ENCODE assay signal across 8 cellular contexts in the genomic region with DNA sequence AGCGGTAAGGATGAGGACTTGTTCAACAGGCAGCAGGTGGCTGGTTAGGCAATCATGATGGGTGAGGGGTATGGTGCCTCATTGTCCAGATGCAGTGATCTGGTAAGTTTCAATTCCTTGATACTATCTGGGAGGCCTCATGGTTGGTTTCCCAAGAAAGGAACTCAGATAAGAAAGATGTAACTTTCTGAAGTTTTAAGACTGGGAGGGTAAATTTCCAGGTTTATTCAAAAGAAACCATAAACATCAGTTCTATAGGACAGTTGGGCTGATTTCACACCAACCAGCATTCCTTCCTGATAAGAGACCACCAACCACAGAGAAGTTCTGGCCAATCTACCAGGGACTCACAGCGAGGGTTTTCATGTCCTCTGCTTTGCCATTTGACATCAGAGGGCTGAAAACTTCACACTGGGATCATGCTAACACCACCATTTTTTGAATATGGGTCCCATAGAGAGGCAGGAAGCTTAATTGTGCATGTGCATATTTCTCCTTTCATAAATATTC. TPM values are rescaled to one million over a fixed set of nuclear protein-coding genes. Genes with fewer than 3 reads are reported as not detected.
A peak's percentile ranks its signal among the peaks of the same experiment; 100 is the strongest.
DNase-seq lines count a peak whose midpoint lies in the region; ATAC-seq, FAIRE-seq and TF ChIP-seq lines count a peak whose summit lies in the region.

No MANE protein-coding gene starts in this region.

- H3K79me2 ChIP-seq in keratinocyte (ENCODE audit: control insufficient read depth, insufficient read depth, low read length) = peaks cover 24% of the 10 kb centered on the region

- CTCF ChIA-PET in activated CD8-positive, alpha-beta memory T cell treated with anti-CD3 and anti-CD28 coated beads, Interleukin-2, amount 10 ng/mL, durations not matched to agents 7 days and 5 days (lab: Charles Lee) = interaction anchor here (0.9 to 2.2 kb wide), 3 partner anchors 49 to 463 kb away, joined by 3 to 12 read pairs (median 5); partner anchors contain the start of gene WDR41

- H3K9me3 ChIP-seq in keratinocyte (ENCODE audit: control insufficient read depth, low read depth, low read length) = no peaks in the 10 kb centered on the region

- H3K36me3 ChIP-seq in keratinocyte (ENCODE audit: control insufficient read depth in 2 of 2, extremely low read depth in 1 of 2, insufficient read depth in 2 of 2, low read length in 2 of 2) = no peaks in the 10 kb centered on the region

- H3K9me1 ChIP-seq in keratinocyte (ENCODE audit: control insufficient read depth, extremely low read depth, insufficient read depth, low read length) = no peaks in the 10 kb centered on the region

- TF ChIP-seq CTCF in keratinocyte (optimal IDR thresholded peaks at IDR 0.05 in 1 of 3, IDR thresholded peaks at IDR 0.05 in 1 of 3, conservative IDR thresholded peaks at IDR 0.05 in 1 of 3; ENCODE audit: extremely low read depth in 1 of 3, insufficient read depth in 2 of 3, low read length in 3 of 3) = no peak

- H4K20me1 ChIP-seq in keratinocyte (ENCODE audit: control insufficient read depth, extremely low read depth, insufficient read depth, low read length) = no peaks in the 10 kb centered on the region

- H2AFZ ChIP-seq in keratinocyte (ENCODE audit: control insufficient read depth, low read length) = peak overlapping the region; percentile 95

- peak; percentile 43 for FAIRE-seq in keratinocyte (lab: Jason Lieb, UNC)

- H3K27me3 ChIP-seq in keratinocyte (ENCODE audit: control insufficient read depth, extremely low read depth, insufficient read depth, low read length) = peaks cover 1% of the 10 kb centered on the region

- intact Hi-C loops in activated T-helper 1 cell treated with anti-CD3 and anti-CD28 coated beads, Interleukin-12 subunit alpha, Interleukin-12 subunit beta, Interleukin-2, Interleukin-4 antibody, amounts not matched to agents 30 ng/mL and 10 ng/mL and 1 ng/mL, durations not matched to agents 14 hours and 24 hours and 36 hours (cut with micrococcal nuclease) = no loop called here

- H3K27ac Mint-ChIP-seq in activated CD8-positive, alpha-beta memory T cell treated with anti-CD3 and anti-CD28 coated beads, Interleukin-2, amount 10 ng/mL, durations not matched to agents 7 days and 5 days = peak overlapping the region; percentile 95
- H3K27ac Mint-ChIP-seq in activated T-helper 1 cell treated with anti-CD3 and anti-CD28 coated beads, Interleukin-12 subunit alpha, Interleukin-12 subunit beta, Interleukin-2, Interleukin-4 antibody, amounts not matched to agents 30 ng/mL and 10 ng/mL and 1 ng/mL, durations not matched to agents 14 hours and 24 hours and 36 hours = peak overlapping the region; percentile 86

- no peak for DNase-seq in activated CD8-positive, alpha-beta memory T cell treated with anti-CD3 and anti-CD28 coated beads, Interleukin-2, amount 10 ng/mL, durations not matched to agents 7 days and 5 days
- DNase-seq in activated CD8-positive, alpha-beta memory T cell treated with anti-CD3 and anti-CD28 coated beads, Interleukin-2, amount 50 U/mL, for 48 hours = no peak
- no peak for DNase-seq in activated T-helper 1 cell treated with anti-CD3 and anti-CD28 coated beads, Interleukin-12 subunit alpha, Interleukin-12 subunit beta, Interleukin-2, Interleukin-4 antibody, amounts not matched to agents 30 ng/mL and 10 ng/mL and 1 ng/mL, durations not matched to agents 14 hours and 24 hours and 36 hours (ENCODE audit: low spot score)
- DNase-seq in keratinocyte (ENCODE audit: low read depth, low spot score) (no peak), substantia nigra (lab: John Stamatoyannopoulos, UW) (no peak), NCI-H446 (lab: John Stamatoyannopoulos, UW) (no peak), HuH-7 (ENCODE audit: low spot score) (no peak), SKM-1 treated with dmso at 0.1 percent for 144 hours (lab: John Stamatoyannopoulos, UW; ENCODE audit: unreplicated experiment) (no peak)

- H3K9ac ChIP-seq in keratinocyte (ENCODE audit: control insufficient read depth, extremely low read depth, insufficient read depth, low read length) = no peak overlapping the region

- peaks cover 36% of the 10 kb centered on the region for H3K4me1 Mint-ChIP-seq in activated CD8-positive, alpha-beta memory T cell treated with anti-CD3 and anti-CD28 coated beads, Interleukin-2, amount 10 ng/mL, durations not matched to agents 7 days and 5 days
- H3K4me1 Mint-ChIP-seq in activated T-helper 1 cell treated with anti-CD3 and anti-CD28 coated beads, Interleukin-12 subunit alpha, Interleukin-12 subunit beta, Interleukin-2, Interleukin-4 antibody, amounts not matched to agents 30 ng/mL and 10 ng/mL and 1 ng/mL, durations not matched to agents 14 hours and 24 hours and 36 hours (ENCODE audit: low read depth) = peaks cover 29% of the 10 kb centered on the region

- H3K4me2 ChIP-seq in keratinocyte (ENCODE audit: control insufficient read depth, extremely low read depth, insufficient read depth, low read depth, low read length) = peak overlapping the region; percentile 87

- peaks cover 22% of the 10 kb centered on the region for H3K36me3 Mint-ChIP-seq in activated CD8-positive, alpha-beta memory T cell treated with anti-CD3 and anti-CD28 coated beads, Interleukin-2, amount 10 ng/mL, durations not matched to agents 7 days and 5 days
- H3K36me3 Mint-ChIP-seq in activated T-helper 1 cell treated with anti-CD3 and anti-CD28 coated beads, Interleukin-12 subunit alpha, Interleukin-12 subunit beta, Interleukin-2, Interleukin-4 antibody, amounts not matched to agents 30 ng/mL and 10 ng/mL and 1 ng/mL, durations not matched to agents 14 hours and 24 hours and 36 hours (ENCODE audit: low read depth) = peaks cover 17% of the 10 kb centered on the region

- H3K27me3 Mint-ChIP-seq in activated CD8-positive, alpha-beta memory T cell treated with anti-CD3 and anti-CD28 coated beads, Interleukin-2, amount 10 ng/mL, durations not matched to agents 7 days and 5 days = no peaks in the 10 kb centered on the region
- peaks cover 4% of the 10 kb centered on the region for H3K27me3 Mint-ChIP-seq in activated T-helper 1 cell treated with anti-CD3 and anti-CD28 coated beads, Interleukin-12 subunit alpha, Interleukin-12 subunit beta, Interleukin-2, Interleukin-4 antibody, amounts not matched to agents 30 ng/mL and 10 ng/mL and 1 ng/mL, durations not matched to agents 14 hours and 24 hours and 36 hours (ENCODE audit: insufficient read depth)

- no peak for ATAC-seq in activated CD8-positive, alpha-beta memory T cell treated with anti-CD3 and anti-CD28 coated beads, Interleukin-2, amount 10 ng/mL, durations not matched to agents 7 days and 5 days

- no peak overlapping the region for H3K4me3 ChIP-seq in keratinocyte (ENCODE audit: control insufficient read depth in 2 of 3, extremely low read depth in 1 of 3, insufficient read depth in 2 of 3, low read depth in 1 of 3, low read length in 3 of 3)

- H3K4me3 Mint-ChIP-seq in activated CD8-positive, alpha-beta memory T cell treated with anti-CD3 and anti-CD28 coated beads, Interleukin-2, amount 10 ng/mL, durations not matched to agents 7 days and 5 days = peak overlapping the region; percentile 97
- peak overlapping the region; percentile 90 for H3K4me3 Mint-ChIP-seq in activated T-helper 1 cell treated with anti-CD3 and anti-CD28 coated beads, Interleukin-12 subunit alpha, Interleukin-12 subunit beta, Interleukin-2, Interleukin-4 antibody, amounts not matched to agents 30 ng/mL and 10 ng/mL and 1 ng/mL, durations not matched to agents 14 hours and 24 hours and 36 hours

- dilution Hi-C loops in keratinocyte (cut with MboI; ENCODE audit: extremely low pct_ligation_motif_present, low sequenced_read_pairs) = no loop called here

- H3K9me3 Mint-ChIP-seq in activated CD8-positive, alpha-beta memory T cell treated with anti-CD3 and anti-CD28 coated beads, Interleukin-2, amount 10 ng/mL, durations not matched to agents 7 days and 5 days (ENCODE audit: low read depth) = peaks cover 11% of the 10 kb centered on the region
- H3K9me3 Mint-ChIP-seq in activated T-helper 1 cell treated with anti-CD3 and anti-CD28 coated beads, Interleukin-12 subunit alpha, Interleukin-12 subunit beta, Interleukin-2, Interleukin-4 antibody, amounts not matched to agents 30 ng/mL and 10 ng/mL and 1 ng/mL, durations not matched to agents 14 hours and 24 hours and 36 hours = peaks cover 26% of the 10 kb centered on the region

- peaks cover 6% of the 10 kb centered on the region for H3K4me1 ChIP-seq in keratinocyte (ENCODE audit: control insufficient read depth, extremely low read depth, insufficient read depth, low read length)

- H3K27ac ChIP-seq in keratinocyte (ENCODE audit: control insufficient read depth, insufficient read depth, low read length) (no peak overlapping the region), substantia nigra (ENCODE audit: low read depth, low read length, poor library complexity, severe bottlenecking) (peak overlapping the region; percentile 70)

RNA-seq across cellular contexts. Expression of gene AGGF1, which starts 0.8 kb away (rescaled TPM):
- 10 to 100 TPM; 28.6 to 29.3 TPM for total RNA-seq in activated CD8-positive, alpha-beta memory T cell treated with anti-CD3 and anti-CD28 coated beads, Interleukin-2, amount 10 ng/mL, durations not matched to agents 7 days and 5 days
- total RNA-seq in activated T-helper 1 cell treated with anti-CD3 and anti-CD28 coated beads, Interleukin-12 subunit alpha, Interleukin-12 subunit beta, Interleukin-2, Interleukin-4 antibody, amounts not matched to agents 30 ng/mL and 10 ng/mL and 1 ng/mL, durations not matched to agents 14 hours and 24 hours and 36 hours = 26.2 and 30.4 TPM in 2 replicates
- 9.4 to 20.1 TPM (median 16.3 TPM) in 3 replicates for polyA plus RNA-seq in keratinocyte
- polyA plus RNA-seq in keratinocyte (2011; ENCODE audit: low read depth) = 11.7 TPM
- 9.1 and 14.4 TPM in 2 replicates for polyA plus RNA-seq in keratinocyte (2011; cell fraction: cytosol; rRNA removed)
- polyA plus RNA-seq in keratinocyte (2011; cell fraction: nucleus; rRNA removed) = 9.2 and 15.1 TPM in 2 replicates
- polyA plus RNA-seq in keratinocyte (2012; ENCODE audit: low replicate concordance) = 7.6 and 12.4 TPM in 2 replicates
- polyA minus RNA-seq in keratinocyte = 3.1 to 7.3 TPM (median 5.5 TPM) in 3 replicates
- polyA minus RNA-seq in keratinocyte (2011; cell fraction: cytosol; rRNA and poly(A)+ RNA removed) = 23.8 TPM
- 8.1 and 12.1 TPM in 2 replicates for polyA minus RNA-seq in keratinocyte (2011; cell fraction: nucleus; rRNA and poly(A)+ RNA removed)

RNA-seq across cellular contexts. Expression of gene ZBED3, which starts 57.7 kb away (rescaled TPM):
- total RNA-seq in activated CD8-positive, alpha-beta memory T cell treated with anti-CD3 and anti-CD28 coated beads, Interleukin-2, amount 10 ng/mL, durations not matched to agents 7 days and 5 days = under 1 TPM; 0.58 to 0.80 TPM
- total RNA-seq in activated T-helper 1 cell treated with anti-CD3 and anti-CD28 coated beads, Interleukin-12 subunit alpha, Interleukin-12 subunit beta, Interleukin-2, Interleukin-4 antibody, amounts not matched to agents 30 ng/mL and 10 ng/mL and 1 ng/mL, durations not matched to agents 14 hours and 24 hours and 36 hours = 0.49 and 1.0 TPM in 2 replicates
- 0.50 to 0.59 TPM (median 0.58 TPM) in 3 replicates for polyA plus RNA-seq in keratinocyte
- 0.09 TPM for polyA plus RNA-seq in keratinocyte (2011; ENCODE audit: low read depth)
- polyA plus RNA-seq in keratinocyte (2011; cell fraction: cytosol; rRNA removed) = 0.62 and 1.1 TPM in 2 replicates
- 0.85 and 1.0 TPM in 2 replicates for polyA plus RNA-seq in keratinocyte (2011; cell fraction: nucleus; rRNA removed)
- 0.26 and 0.38 TPM in 2 replicates for polyA plus RNA-seq in keratinocyte (2012; ENCODE audit: low replicate concordance)
- polyA minus RNA-seq in keratinocyte = 0.10 to 1.3 TPM (median 0.29 TPM) in 3 replicates
- 0.38 TPM for polyA minus RNA-seq in keratinocyte (2011; cell fraction: cytosol; rRNA and poly(A)+ RNA removed)
- 0.32 and 0.78 TPM in 2 replicates for polyA minus RNA-seq in keratinocyte (2011; cell fraction: nucleus; rRNA and poly(A)+ RNA removed)
